In the genomic region with DNA sequence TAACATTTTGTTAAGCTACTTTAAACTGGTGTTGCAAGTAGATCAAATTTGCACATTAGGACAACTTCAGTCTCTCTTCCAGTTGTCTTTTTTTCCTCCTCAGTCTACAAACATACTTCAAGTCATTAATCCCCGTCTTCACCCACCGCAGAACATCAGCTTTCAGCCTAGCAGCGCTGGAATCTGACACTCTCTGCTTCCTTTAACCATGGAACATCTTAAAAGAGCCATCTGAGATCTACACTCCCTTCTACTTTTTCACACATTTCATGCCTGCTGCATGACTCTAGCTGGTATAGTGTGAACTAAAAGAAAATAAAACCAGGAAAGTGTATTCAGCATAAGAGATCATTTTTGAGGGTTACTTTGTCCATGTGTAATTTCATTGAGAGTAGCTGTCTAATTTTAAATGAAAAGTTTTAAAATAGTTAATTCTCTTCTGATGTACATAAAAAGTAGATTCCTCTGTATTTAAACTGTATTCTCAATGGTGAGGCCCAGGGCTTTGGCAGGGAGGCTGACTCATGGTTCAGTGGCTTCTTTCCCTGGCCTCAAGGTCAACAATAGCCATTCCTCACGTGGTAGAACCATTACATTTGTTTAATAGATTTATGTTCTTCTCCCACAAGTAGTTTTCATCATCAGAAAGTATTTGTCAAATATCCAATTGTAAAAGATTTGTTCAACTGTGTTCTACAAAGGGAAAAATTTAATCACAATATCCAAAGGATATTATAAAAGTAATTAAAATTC, we compare ENCODE assay signal across 14 cellular contexts. TPM values are rescaled to one million over a fixed set of nuclear protein-coding genes. Genes with fewer than 3 reads are reported as not detected.
DNase-seq lines count a peak whose midpoint lies in the region; ATAC-seq, FAIRE-seq and TF ChIP-seq lines count a peak whose summit lies in the region.
"Had no signal": no experiment of that assay in that cellular context is flagged by ENCODE, and none has a peak within 500 bp of the region (broad histone marks: within the 10 kb centered on the region; RNA-seq: fewer than 3 reads in every experiment).

No MANE protein-coding gene starts in this region.

- H3K27ac Mint-ChIP-seq in activated naive CD8-positive, alpha-beta T cell treated with anti-CD3 and anti-CD28 coated beads, Interleukin-2, amount 50 U/mL, for 24 hours = no peak overlapping the region
- H3K27ac Mint-ChIP-seq in activated CD8-positive, alpha-beta T cell treated with anti-CD3 and anti-CD28 coated beads for 36 hours = no peak overlapping the region
- H3K27ac Mint-ChIP-seq: activated T-helper 2 cell treated with anti-CD3 and anti-CD28 coated beads, Interferon-gamma antibody, Interleukin-2, Interleukin-4, amounts not matched to agents 10 μg/mL and 5 μg/mL and 100 μg/mL, durations not matched to agents 14 hours and 24 hours and 36 hours; progenitor cell of endocrine pancreas; WTC11 had no signal

- no peaks in the 10 kb centered on the region for H3K27me3 ChIP-seq in PC-9 (ENCODE audit: insufficient read depth, low read depth)

- no peaks in the 10 kb centered on the region for H3K4me1 Mint-ChIP-seq in activated naive CD8-positive, alpha-beta T cell treated with anti-CD3 and anti-CD28 coated beads, Interleukin-2, amount 50 U/mL, for 24 hours
- no peaks in the 10 kb centered on the region for H3K4me1 Mint-ChIP-seq in activated CD8-positive, alpha-beta T cell treated with anti-CD3 and anti-CD28 coated beads for 36 hours (ENCODE audit: low read depth)
- H3K4me1 Mint-ChIP-seq: WTC11 had no signal

- no TSS peak for BruUV-seq in PC-9 (replicated peaks; lab: Mats Ljungman, UMichigan)

- no peak overlapping the region for H2AFZ ChIP-seq in PC-9

- TF ChIP-seq CTCF in PC-9 (conservative IDR thresholded peaks at IDR 0.05) (no peak), fibroblast of villous mesenchyme (IDR thresholded peaks at IDR 0.05; ENCODE audit: insufficient read depth, low read depth, low read length) (no peak)
- no peak for TF ChIP-seq CTCF in activated CD8-positive, alpha-beta T cell treated with anti-CD3 and anti-CD28 coated beads for 36 hours (IDR thresholded peaks at IDR 0.05)

- no peaks in the 10 kb centered on the region for H3K36me3 ChIP-seq in PC-9 (ENCODE audit: low read depth)

- no peak overlapping the region for H3K4me3 Mint-ChIP-seq in activated naive CD8-positive, alpha-beta T cell treated with anti-CD3 and anti-CD28 coated beads, Interleukin-2, amount 50 U/mL, for 24 hours
- H3K4me3 Mint-ChIP-seq in activated CD8-positive, alpha-beta T cell treated with anti-CD3 and anti-CD28 coated beads for 36 hours = no peak overlapping the region
- H3K4me3 Mint-ChIP-seq: WTC11 had no signal

- peak; percentile 37 for FAIRE-seq in GM19239 (lab: Jason Lieb, UNC)

- CTCF ChIA-PET in PC-9 (lab: Charles Lee) = no interaction called here
- CTCF ChIA-PET in activated CD8-positive, alpha-beta T cell treated with anti-CD3 and anti-CD28 coated beads for 36 hours (lab: Charles Lee) = no interaction called here

- peaks cover 10% of the 10 kb centered on the region for H3K4me1 ChIP-seq in PC-9 (replicated peaks; ENCODE audit: insufficient read depth)

- H3K9me2 ChIP-seq in PC-9 (ENCODE audit: insufficient read depth) = no peaks in the 10 kb centered on the region

- H3K36me3 Mint-ChIP-seq in activated naive CD8-positive, alpha-beta T cell treated with anti-CD3 and anti-CD28 coated beads, Interleukin-2, amount 50 U/mL, for 24 hours (ENCODE audit: low read depth) = no peaks in the 10 kb centered on the region
- no peaks in the 10 kb centered on the region for H3K36me3 Mint-ChIP-seq in activated CD8-positive, alpha-beta T cell treated with anti-CD3 and anti-CD28 coated beads for 36 hours (ENCODE audit: low read depth)
- H3K36me3 Mint-ChIP-seq: WTC11 had no signal

- intact Hi-C loops in PC-9 (cut with micrococcal nuclease; ENCODE audit: unreplicated experiment) = no loop called here
- intact Hi-C loops in activated CD8-positive, alpha-beta T cell treated with anti-CD3 and anti-CD28 coated beads for 36 hours (cut with micrococcal nuclease) = no loop called here

- POLR2A ChIA-PET in PC-9 (lab: Charles Lee; ENCODE audit: unreplicated experiment) = interaction anchor here (0.6 to 0.7 kb wide), 2 partner anchors 12 to 1368 kb away, joined by 5 to 6 read pairs; no protein-coding TSS in a partner anchor
- POLR2A ChIA-PET in activated CD8-positive, alpha-beta T cell treated with anti-CD3 and anti-CD28 coated beads for 36 hours (lab: Charles Lee) = no interaction called here

- no peaks in the 10 kb centered on the region for H4K20me1 ChIP-seq in PC-9 (ENCODE audit: insufficient read depth)

- H3K27me3 Mint-ChIP-seq in activated naive CD8-positive, alpha-beta T cell treated with anti-CD3 and anti-CD28 coated beads, Interleukin-2, amount 50 U/mL, for 24 hours = peaks cover 4% of the 10 kb centered on the region
- peaks cover 2% of the 10 kb centered on the region for H3K27me3 Mint-ChIP-seq in activated CD8-positive, alpha-beta T cell treated with anti-CD3 and anti-CD28 coated beads for 36 hours
- H3K27me3 Mint-ChIP-seq: progenitor cell of endocrine pancreas had no signal

- no peak for ATAC-seq in activated naive CD8-positive, alpha-beta T cell treated with anti-CD3 and anti-CD28 coated beads, Interleukin-2, amount 50 U/mL, for 24 hours
- no peak for ATAC-seq in activated CD8-positive, alpha-beta T cell treated with anti-CD3 and anti-CD28 coated beads for 36 hours
- ATAC-seq: left lobe of liver, WTC11 had no signal

- H3K79me2 ChIP-seq in PC-9 (ENCODE audit: low read depth) = no peaks in the 10 kb centered on the region

- H3K4me2 ChIP-seq in PC-9 = no peak overlapping the region

- H3K9me3 Mint-ChIP-seq in activated naive CD8-positive, alpha-beta T cell treated with anti-CD3 and anti-CD28 coated beads, Interleukin-2, amount 50 U/mL, for 24 hours = no peaks in the 10 kb centered on the region
- no peaks in the 10 kb centered on the region for H3K9me3 Mint-ChIP-seq in activated CD8-positive, alpha-beta T cell treated with anti-CD3 and anti-CD28 coated beads for 36 hours
- H3K9me3 Mint-ChIP-seq: activated T-helper 2 cell treated with anti-CD3 and anti-CD28 coated beads, Interferon-gamma antibody, Interleukin-2, Interleukin-4, amounts not matched to agents 10 μg/mL and 5 μg/mL and 100 μg/mL, durations not matched to agents 14 hours and 24 hours and 36 hours had no signal

- no peak overlapping the region for H3K27ac ChIP-seq in PC-9

- H3K4me3 ChIP-seq in PC-9 = no peak overlapping the region
- H3K4me3 ChIP-seq in fibroblast of villous mesenchyme (ENCODE audit: low read depth, low read length) = no peak overlapping the region

- no peaks in the 10 kb centered on the region for H3F3A ChIP-seq in PC-9 (ENCODE audit: insufficient read depth, low read depth)

- DNase-seq in GM19239 (ENCODE audit: insufficient read length, low spot score) = no peak
- DNase-seq in PC-9 = peak; percentile 22 to 59
- peak; percentile 82 for DNase-seq in fibroblast of villous mesenchyme (ENCODE audit: low read depth)
- peak; percentile 73 for DNase-seq in stromal cell of bone marrow (ENCODE audit: low read depth)
- no peak for DNase-seq in NCI-H1092 (lab: John Stamatoyannopoulos, UW)
- DNase-seq in activated naive CD8-positive, alpha-beta T cell treated with anti-CD3 and anti-CD28 coated beads, Interleukin-2, amount 50 U/mL, for 24 hours = no peak
- no peak for DNase-seq in activated CD8-positive, alpha-beta T cell treated with anti-CD3 and anti-CD28 coated beads for 36 hours
- DNase-seq: DND-41, SHP77 had no signal

- 0 out of 2 replicates have a peak, but pooled peaks cover 5% of the 10 kb centered on the region for H3K9me3 ChIP-seq in PC-9 (ENCODE audit: insufficient read depth, low read depth)

RNA-seq across cellular contexts. Expression of gene SGPP2, which starts 16.5 kb away (rescaled TPM):
- 0.57 and 1.1 TPM in 2 replicates for total RNA-seq in PC-9 (2021)
- not detected in 2 replicates for total RNA-seq in fibroblast of villous mesenchyme
- total RNA-seq in activated CD8-positive, alpha-beta T cell treated with anti-CD3 and anti-CD28 coated beads for 36 hours = 1 to 10 TPM; 2.8 to 3.0 TPM
- total RNA-seq: NCI-H460 had no signal

Comparison
In these comparisons a context has a peak if more than half of its experiments do, and no peak if none do; other contexts are left out.
1. DNase-seq: peak in PC-9 (2 of 2), fibroblast of villous mesenchyme (single experiment) and stromal cell of bone marrow (single experiment); none in GM19239 (single experiment), NCI-H1092 (single experiment), activated naive CD8-positive, alpha-beta T cell treated with anti-CD3 and anti-CD28 coated beads, Interleukin-2, amount 50 U/mL, for 24 hours (single experiment) and activated CD8-positive, alpha-beta T cell treated with anti-CD3 and anti-CD28 coated beads for 36 hours (single experiment).